ENCODE assay signal across 31 cellular contexts in the genomic region with DNA sequence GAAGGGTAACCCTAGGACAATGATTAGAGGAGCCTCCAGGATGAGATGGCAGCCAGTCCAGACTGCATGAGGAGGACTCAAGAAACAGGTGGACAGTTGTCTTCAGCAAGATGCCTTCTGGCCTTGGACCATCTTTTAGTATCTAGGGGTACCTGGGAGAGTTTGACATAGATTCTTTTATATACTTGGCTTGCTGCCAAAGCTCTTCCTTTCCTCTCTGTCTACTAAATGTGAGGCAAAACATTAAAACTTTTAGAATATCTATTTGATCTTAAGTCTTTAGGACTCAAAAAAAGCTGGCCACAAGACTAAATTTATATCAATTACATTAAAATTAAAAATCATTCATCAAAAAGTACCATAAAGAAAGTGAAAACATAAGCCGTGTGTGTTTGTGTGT. TPM values are rescaled to one million over a fixed set of nuclear protein-coding genes. Genes with fewer than 3 reads are reported as not detected.
"Had no signal": no experiment of that assay in that cellular context is flagged by ENCODE, and none has a peak within 500 bp of the region (broad histone marks: within the 10 kb centered on the region; RNA-seq: fewer than 3 reads in every experiment).

No MANE protein-coding gene starts in this region.

- H2AFZ ChIP-seq: neural progenitor cell, parathyroid adenoma had no signal

- ATAC-seq: natural killer cell; psoas muscle; right cardiac atrium; sciatic nerve; stimulated activated memory B cell treated with anti-CD40 and anti-IgM and Interleukin-4, amounts not matched to agents 10 μg/mL and 1 μg/mL and 100 μg/mL, for 72 hours; stimulated activated naive CD8-positive, alpha-beta T cell treated with anti-CD3 and anti-CD28 coated beads, Interleukin-15, amount 100 ng/mL, for 72 hours; stimulated activated naive CD8-positive, alpha-beta T cell treated with anti-CD3 and anti-CD28 coated beads, Interleukin-15, Interleukin-2, amounts not matched to agents 100 U/mL and 50 U/mL, for 24 hours; upper lobe of right lung had no signal

- H3K4me2 ChIP-seq: neural progenitor cell, smooth muscle cell had no signal

- H3K4me3 ChIP-seq: neural progenitor cell, ovary, psoas muscle, skin epidermis, smooth muscle cell, spleen, suprapubic skin, testis, tibial artery, transverse colon, upper lobe of right lung, uterus had no signal

- H3K9ac ChIP-seq: neural progenitor cell, parathyroid adenoma had no signal

- H3K27ac ChIP-seq: neural progenitor cell, ovary, parathyroid adenoma, psoas muscle, skin epidermis, spleen, suprapubic skin, testis, tibial artery, transverse colon, upper lobe of right lung, uterus had no signal

- DNase-seq: natural killer cell; occipital lobe; ovary; posterior cingulate gyrus; psoas muscle; right cardiac atrium; spleen; stimulated activated CD4-positive, alpha-beta T cell treated with anti-CD3 and anti-CD28 coated beads, Interleukin-12 subunit alpha, Interleukin-12 subunit beta, amount 100 ng/mL, for 4 hours; stimulated activated CD4-positive, alpha-beta T cell treated with anti-CD3 and anti-CD28 coated beads, Interleukin-1b, Interleukin-23, amount 100 ng/mL, for 48 hours; stimulated activated CD4-positive, alpha-beta T cell treated with anti-CD3 and anti-CD28 coated beads, Interleukin-4, amount 100 ng/mL, for 1 hour; stimulated activated CD4-positive, alpha-beta T cell treated with anti-CD3 and anti-CD28 coated beads, Interleukin-4, amount 100 ng/mL, for 4 hours; stimulated activated CD8-positive, alpha-beta memory T cell treated with anti-CD3 and anti-CD28 coated beads, Interleukin-4, amount 100 ng/mL, for 48 hours; stimulated activated naive CD4-positive, alpha-beta T cell; stimulated activated naive CD8-positive, alpha-beta T cell treated with anti-CD3 and anti-CD28 coated beads, Interleukin-15, amount 100 ng/mL, for 72 hours; stimulated activated naive CD8-positive, alpha-beta T cell treated with anti-CD3 and anti-CD28 coated beads, Interleukin-15, Interleukin-2, amounts not matched to agents 100 U/mL and 50 U/mL, for 24 hours; substantia nigra; testis; tibial artery; transverse colon; upper lobe of right lung; uterus had no signal

- H3K27me3 ChIP-seq: neural progenitor cell, ovary, spleen, suprapubic skin, testis, tibial artery, transverse colon, upper lobe of right lung, uterus had no signal

- H3K36me3 ChIP-seq: neural progenitor cell, ovary, transverse colon, uterus had no signal

- H3K9me3 ChIP-seq: ovary, psoas muscle, suprapubic skin, testis, tibial artery, transverse colon, upper lobe of right lung, uterus had no signal

- H3K79me2 ChIP-seq: parathyroid adenoma had no signal

- H3K4me1 ChIP-seq: neural progenitor cell, parathyroid adenoma, psoas muscle, spleen, suprapubic skin, testis, tibial artery, transverse colon, upper lobe of right lung, uterus had no signal

RNA-seq across cellular contexts. Expression of gene NKX3-2, which starts 18.6 kb away (rescaled TPM):
- total RNA-seq: natural killer cell, occipital lobe, renal cortical epithelial cell, sciatic nerve, upper lobe of right lung had no signal
- polyA plus RNA-seq: neural cell, urinary bladder had no signal
